ENCODE assay signal across 10 cellular contexts in genomic region chr15:28589769-28590168, GRCh38. TPM values are rescaled to one million over a fixed set of nuclear protein-coding genes. Genes with fewer than 3 reads are reported as not detected.
DNase-seq lines count a peak whose midpoint lies in the region; ATAC-seq and TF ChIP-seq lines count a peak whose summit lies in the region.
"Not testable (repeated sequence)": the region's sequence is repeated elsewhere in the genome, so short reads cannot be mapped to it uniquely, and the experiment has no call there.
"Had no signal": no experiment of that assay in that cellular context is flagged by ENCODE, and none has a peak within 500 bp of the region (broad histone marks: within the 10 kb centered on the region; RNA-seq: fewer than 3 reads in every experiment).

No MANE protein-coding gene starts in this region.

- not testable (repeated sequence) for H3K4me1 Mint-ChIP-seq in CD4-positive, CD25-positive, alpha-beta regulatory T cell; IgD-negative memory B cell

- not testable (repeated sequence) for H3K9me3 ChIP-seq in CD4-positive, CD25-positive, alpha-beta regulatory T cell (ENCODE audit: control insufficient read depth in 2 of 2, low read length in 2 of 2); adipocyte (ENCODE audit: control insufficient read depth, low read length); osteoblast (ENCODE audit: low read depth, low read length); suprapubic skin

- H3K4me3 Mint-ChIP-seq in CD4-positive, CD25-positive, alpha-beta regulatory T cell, result peak overlapping the region; percentile 92 to 96 (median 96)
- peak overlapping the region; percentile 86 to 97 (median 96) for H3K4me3 Mint-ChIP-seq in IgD-negative memory B cell

- H3K36me3 ChIP-seq in CD4-positive, CD25-positive, alpha-beta regulatory T cell (ENCODE audit: control insufficient read depth, insufficient read depth, low read length); adipocyte (ENCODE audit: control insufficient read depth, insufficient read depth, low read length, severe bottlenecking); kidney epithelial cell (ENCODE audit: control insufficient read depth, insufficient read depth, low read length); osteoblast (ENCODE audit: insufficient read depth, low read length); suprapubic skin: not testable (repeated sequence)

- TF ChIP-seq CTCF in WI38 (IDR thresholded peaks at IDR 0.05; ENCODE audit: low read depth, low read length); kidney epithelial cell (IDR thresholded peaks at IDR 0.05; ENCODE audit: insufficient read depth, low read length, poor library complexity, severe bottlenecking); osteoblast (IDR thresholded peaks at IDR 0.05; ENCODE audit: extremely low read depth, low read depth, low read length); suprapubic skin (IDR thresholded peaks at IDR 0.05): not testable (repeated sequence)

- H3K4me2 ChIP-seq in osteoblast (ENCODE audit: insufficient read depth, low read length), result peak overlapping the region; percentile 39

- not testable (repeated sequence) for H3K36me3 Mint-ChIP-seq in CD4-positive, CD25-positive, alpha-beta regulatory T cell; IgD-negative memory B cell

- H4K20me1 ChIP-seq in osteoblast (ENCODE audit: insufficient read depth, low read length), result not testable (repeated sequence)

- not testable (repeated sequence) for ATAC-seq in CD4-positive, CD25-positive, alpha-beta regulatory T cell (ENCODE audit: low read depth in 2 of 2)

- H3K27ac ChIP-seq in CD4-positive, CD25-positive, alpha-beta regulatory T cell (ENCODE audit: insufficient read depth, low read length, poor library complexity, severe bottlenecking); osteoblast (ENCODE audit: low read depth, low read length); suprapubic skin: not testable (repeated sequence)
- peak overlapping the region; percentile 39 for H3K27ac ChIP-seq in epithelial cell of prostate

- peak overlapping the region; percentile 49 for H3K9ac ChIP-seq in adipocyte (ENCODE audit: low read length)

- H2AFZ ChIP-seq in osteoblast (ENCODE audit: low read length), result not testable (repeated sequence)

- H3K27me3 ChIP-seq in CD4-positive, CD25-positive, alpha-beta regulatory T cell (ENCODE audit: control insufficient read depth, insufficient read depth, low read length); adipocyte (replicated peaks; ENCODE audit: control insufficient read depth, insufficient read depth, low read length); kidney epithelial cell (ENCODE audit: control insufficient read depth, insufficient read depth, low read length); osteoblast (ENCODE audit: insufficient read depth, low read length); suprapubic skin: not testable (repeated sequence)

- 0% methylated on average over 6 of the region's 9 CpGs for WGBS in suprapubic skin

- TF ChIP-seq POLR2A in suprapubic skin (IDR thresholded peaks at IDR 0.05), result not testable (repeated sequence)

- peak overlapping the region; percentile 65 for H3K4me3 ChIP-seq in CD4-positive, CD25-positive, alpha-beta regulatory T cell (ENCODE audit: low read depth, low read length)
- peak overlapping the region; percentile 50 for H3K4me3 ChIP-seq in WI38 (ENCODE audit: low read depth, low read length)
- H3K4me3 ChIP-seq in adipocyte (ENCODE audit: low read length), result peak overlapping the region; percentile 64
- H3K4me3 ChIP-seq in kidney epithelial cell (ENCODE audit: low read depth, low read length), result peak overlapping the region; percentile 35
- H3K4me3 ChIP-seq in osteoblast (ENCODE audit: insufficient read depth, low read length), result peak overlapping the region; percentile 56
- peak overlapping the region; percentile 38 for H3K4me3 ChIP-seq in suprapubic skin

- H3K27ac Mint-ChIP-seq in CD4-positive, CD25-positive, alpha-beta regulatory T cell, result peak overlapping the region in 2 of 3 donors; percentile 56 to 76
- H3K27ac Mint-ChIP-seq in IgD-negative memory B cell, result peak overlapping the region in 1 of 3 donors; percentile 91

- H3K9me3 Mint-ChIP-seq in CD4-positive, CD25-positive, alpha-beta regulatory T cell; IgD-negative memory B cell: not testable (repeated sequence)

- TF ChIP-seq EP300 in suprapubic skin (IDR thresholded peaks at IDR 0.05), result not testable (repeated sequence)

- H3K27me3 Mint-ChIP-seq in CD4-positive, CD25-positive, alpha-beta regulatory T cell; IgD-negative memory B cell: not testable (repeated sequence)

- not testable (repeated sequence) for H3K4me1 ChIP-seq in CD4-positive, CD25-positive, alpha-beta regulatory T cell (ENCODE audit: control insufficient read depth, insufficient read depth, low read length, poor library complexity, severe bottlenecking); adipocyte (ENCODE audit: control insufficient read depth, insufficient read depth, low read length); osteoblast (ENCODE audit: insufficient read depth, low read length); suprapubic skin

- not testable (repeated sequence) for H3K79me2 ChIP-seq in osteoblast (ENCODE audit: insufficient read depth, low read length)

- DNase-seq in CD4-positive, CD25-positive, alpha-beta regulatory T cell, result peak in 1 of 3 donors; percentile 32
- DNase-seq in adipocyte (ENCODE audit: low read depth); epithelial cell of prostate (ENCODE audit: low read depth, low spot score); kidney epithelial cell (ENCODE audit: low read depth); osteoblast (ENCODE audit: insufficient read length, low spot score, missing footprints); suprapubic skin (ENCODE audit: low spot score in 2 of 2): not testable (repeated sequence)

RNA-seq across cellular contexts. Expression of gene GOLGA6L25, which starts 36.4 kb away (rescaled TPM):
- total RNA-seq in CD4-positive, CD25-positive, alpha-beta regulatory T cell, result not detected
- not detected for polyA plus RNA-seq in CD4-positive, CD25-positive, alpha-beta regulatory T cell
- not detected for polyA plus RNA-seq in IgD-negative memory B cell
- total RNA-seq in kidney epithelial cell (not detected in 2 replicates), osteoblast (not detected in 2 replicates), suprapubic skin (not detected)
- total RNA-seq: glomerular endothelial cell, lung microvascular endothelial cell had no signal

RNA-seq across cellular contexts. Expression of gene GOLGA8G, which starts 57.0 kb away (rescaled TPM):
- total RNA-seq in CD4-positive, CD25-positive, alpha-beta regulatory T cell, result not detected
- not detected for polyA plus RNA-seq in CD4-positive, CD25-positive, alpha-beta regulatory T cell
- polyA plus RNA-seq in IgD-negative memory B cell, result not detected
- total RNA-seq in kidney epithelial cell (not detected in 2 replicates), osteoblast (under 0.01 TPM in 1 of 2 replicates, not detected in the other), suprapubic skin (not detected)
- total RNA-seq: glomerular endothelial cell, lung microvascular endothelial cell had no signal
